In the genomic region with DNA sequence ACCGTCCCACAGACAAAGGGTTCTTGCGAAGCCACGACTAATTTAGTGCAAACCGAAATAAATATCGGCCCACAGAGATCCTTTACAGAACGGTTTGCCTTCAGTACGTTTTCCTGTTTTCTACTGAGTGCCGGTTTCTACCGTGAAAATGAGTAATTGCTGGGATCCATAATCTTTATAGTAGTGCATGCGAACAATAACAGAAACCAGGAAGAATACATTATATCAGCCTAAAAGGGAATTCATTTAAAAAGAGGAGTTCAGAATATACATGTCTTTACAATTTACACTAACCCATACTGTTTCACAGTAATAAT, we compare ENCODE assay signal across 9 cellular contexts. TPM values are rescaled to one million over a fixed set of nuclear protein-coding genes. Genes with fewer than 3 reads are reported as not detected.
DNase-seq lines count a peak whose midpoint lies in the region; ATAC-seq and TF ChIP-seq lines count a peak whose summit lies in the region.
"Had no signal": no experiment of that assay in that cellular context is flagged by ENCODE, and none has a peak within 500 bp of the region (broad histone marks: within the 10 kb centered on the region; RNA-seq: fewer than 3 reads in every experiment).

No MANE protein-coding gene starts in this region.

- no peak for ATAC-seq in lower lobe of right lung
- ATAC-seq in HG02938 (IDR thresholded peaks at IDR 0.05; ENCODE audit: unreplicated experiment) = no peak
- ATAC-seq in Right ventricle myocardium superior (ENCODE audit: poor library complexity) = no peak
- no peak for ATAC-seq in HG02884 (IDR thresholded peaks at IDR 0.05; ENCODE audit: unreplicated experiment)
- ATAC-seq: right cardiac atrium had no signal

- H2BK12ac ChIP-seq in H9 (ENCODE audit: insufficient read length, low read depth, low read length) = no peak overlapping the region

- no peak overlapping the region for H2BK15ac ChIP-seq in H9 (ENCODE audit: low read depth, low read length)

- no peaks in the 10 kb centered on the region for H4K20me1 ChIP-seq in H9 (ENCODE audit: control insufficient read depth, insufficient read depth, insufficient read length)

- TF ChIP-seq CTCF in A673 (conservative IDR thresholded peaks at IDR 0.05; ENCODE audit: low read depth, low read length) (no peak), H9 (conservative IDR thresholded peaks at IDR 0.05) (no peak), brain (conservative IDR thresholded peaks at IDR 0.05) (no peak), lower lobe of right lung (IDR thresholded peaks at IDR 0.05) (no peak)

- POLR2A ChIA-PET in A673 (lab: Charles Lee; ENCODE audit: low non-redundant PET) = no interaction called here

- DNase-seq in A673 (ENCODE audit: low spot score) (no peak), H9 (no peak), lower lobe of right lung (no peak), Right ventricle myocardium superior (no peak), NCI-H1105 (lab: John Stamatoyannopoulos, UW) (no peak)

- no peak overlapping the region for H2AK5ac ChIP-seq in H9 (ENCODE audit: insufficient read length, low read length)

- H3K56ac ChIP-seq in H9 (ENCODE audit: insufficient read length, low read depth, low read length) = no peak overlapping the region

- H2BK5ac ChIP-seq in H9 (ENCODE audit: insufficient read length, low read length) = no peak overlapping the region

- no peak overlapping the region for H4K91ac ChIP-seq in H9 (ENCODE audit: insufficient read length, low read depth, low read length)

- H3T11ph ChIP-seq in H9 (ENCODE audit: low read length) = no peak overlapping the region

- peak overlapping the region; percentile 83 for H3K9ac ChIP-seq in H9 (ENCODE audit: extremely low read depth, insufficient read length, low read length)

- H4K8ac ChIP-seq in H9 (replicated peaks; ENCODE audit: insufficient read length, low read depth, low read length) = no peak overlapping the region

- no peaks in the 10 kb centered on the region for H3K79me2 ChIP-seq in H9 (ENCODE audit: insufficient read depth, low read length)

- peak overlapping the region; percentile 84 for H3K27ac ChIP-seq in A673 (ENCODE audit: low read depth, low read length, poor library complexity, severe bottlenecking)
- H3K27ac ChIP-seq in H9 (ENCODE audit: insufficient read length, low read depth, low read length) = peak overlapping the region; percentile 66
- H3K27ac ChIP-seq in lower lobe of right lung = no peak overlapping the region

- CTCF ChIA-PET in A673 (lab: Charles Lee) = interaction anchor here (0.8 to 1.3 kb wide), 2 partner anchors 19 to 35 kb away, joined by 3 read pairs; no protein-coding TSS in a partner anchor

- H3K4me3 Mint-ChIP-seq in H9 (peak overlapping the region; percentile 81 to 95), brain (peak overlapping the region; percentile 91 to 98 (median 93))

- no peak overlapping the region for H4K5ac ChIP-seq in H9 (ENCODE audit: insufficient read length, low read depth, low read length)

- H3K79me1 ChIP-seq in H9 (ENCODE audit: insufficient read depth, low read depth, low read length, poor library complexity, severe bottlenecking) = no peaks in the 10 kb centered on the region

- H3K4me1 Mint-ChIP-seq in H9 = peaks cover 31 to 34% of the 10 kb centered on the region in 2 experiments
- H3K4me1 Mint-ChIP-seq in brain = peaks cover 47% of the 10 kb centered on the region

- H3K9me3 Mint-ChIP-seq in H9 = no peaks in the 10 kb centered on the region; a peak in 1 of 5 replicates
- H3K9me3 Mint-ChIP-seq in brain = peaks cover 0 to 9% (median 0%) of the 10 kb centered on the region in 5 experiments

- TSS peak; percentile 88 for BruUV-seq in A673 (replicated peaks; lab: Mats Ljungman, UMichigan)

- WGBS in H9 (ENCODE audit: extremely low coverage, insufficient read length, low lambda C conversion rate) = no CpG with 5 or more reads among the region's 10 CpGs

- no peak overlapping the region for H3K4ac ChIP-seq in H9 (ENCODE audit: low read depth, low read length)

- H3K27ac Mint-ChIP-seq in H9 (peak overlapping the region; percentile 87 to 96 (median 94)), brain (peak overlapping the region; percentile 100)

- peak overlapping the region; percentile 98 for H3K4me2 ChIP-seq in H9 (ENCODE audit: insufficient read depth, insufficient read length, low read length)

- H3K36me3 Mint-ChIP-seq in H9 (ENCODE audit: insufficient read depth in 1 of 3, low read depth in 3 of 3) = peaks cover 0 to under 1% (median under 1%) of the 10 kb centered on the region in 3 experiments; a peak in 3 of 7 replicates
- peaks cover under 1% of the 10 kb centered on the region for H3K36me3 Mint-ChIP-seq in brain

- H3K9me3 ChIP-seq in A673 (ENCODE audit: low read depth, low read length, poor library complexity, severe bottlenecking) (no peaks in the 10 kb centered on the region), H9 (ENCODE audit: control insufficient read depth, low read depth, low read length) (no peaks in the 10 kb centered on the region), lower lobe of right lung (no peaks in the 10 kb centered on the region)

- H3K27me3 Mint-ChIP-seq in H9 (ENCODE audit: low read depth) (peaks cover 25% of the 10 kb centered on the region), brain (peaks cover 34% of the 10 kb centered on the region)

- H3K4me3 ChIP-seq in A673 (ENCODE audit: low read depth, low read length, poor library complexity, severe bottlenecking) = peak overlapping the region; percentile 73
- H3K4me3 ChIP-seq in lower lobe of right lung = peak overlapping the region; percentile 34

- H3K23me2 ChIP-seq in H9 (ENCODE audit: insufficient read length, low read depth, low read length, poor library complexity, severe bottlenecking) = peaks cover 34% of the 10 kb centered on the region

- peaks cover 20% of the 10 kb centered on the region for H3K4me1 ChIP-seq in A673 (ENCODE audit: insufficient read depth, low read length, poor library complexity, severe bottlenecking)
- no peaks in the 10 kb centered on the region for H3K4me1 ChIP-seq in H9 (ENCODE audit: insufficient read depth, low read length)
- peaks cover 3% of the 10 kb centered on the region for H3K4me1 ChIP-seq in lower lobe of right lung

- intact Hi-C loops in A673 (cut with micrococcal nuclease; ENCODE audit: unreplicated experiment) = no loop called here
- intact Hi-C loops in lower lobe of right lung (cut with DNase I) = no loop called here
- intact Hi-C loops in Right ventricle myocardium superior (cut with DNase I) = no loop called here

- H3K27me3 ChIP-seq in A673 (replicated peaks; ENCODE audit: insufficient read depth, low read depth, low read length, poor library complexity) (no peaks in the 10 kb centered on the region), H9 (ENCODE audit: insufficient read depth, low read length) (no peaks in the 10 kb centered on the region), lower lobe of right lung (ENCODE audit: low read depth) (peaks cover 43% of the 10 kb centered on the region)

- no peak overlapping the region for H3K23ac ChIP-seq in H9 (ENCODE audit: insufficient read length, low read depth, low read length)

- no peaks in the 10 kb centered on the region for H3K36me3 ChIP-seq in A673 (ENCODE audit: insufficient read depth, low read length, poor library complexity, severe bottlenecking)
- no peaks in the 10 kb centered on the region for H3K36me3 ChIP-seq in lower lobe of right lung

- peak overlapping the region; percentile 74; the same call in 1 of the 2 replicates for H3K14ac ChIP-seq in H9 (ENCODE audit: insufficient read depth, low read length)

- H2BK20ac ChIP-seq in H9 (ENCODE audit: low read depth, low read length, poor library complexity, severe bottlenecking) = no peak overlapping the region

- H2AFZ ChIP-seq in H9 (ENCODE audit: low read length) = peak overlapping the region; percentile 34

- H2BK120ac ChIP-seq in H9 (ENCODE audit: low read depth, low read length, poor library complexity, severe bottlenecking) = no peak overlapping the region

- peak overlapping the region; percentile 37 for H3K18ac ChIP-seq in H9 (ENCODE audit: insufficient read length, low read depth, low read length)

RNA-seq across cellular contexts. Expression of a gene that starts 57.5 kb away (rescaled TPM):
- total RNA-seq in A673 (2021) (0.64 and 1.1 TPM in 2 replicates), H9 (2021) (not detected in 2 replicates), lower lobe of right lung (not detected), Right ventricle myocardium superior (not detected)
- polyA plus RNA-seq in brain (ENCODE audit: insufficient read depth, low read depth, low replicate concordance) = not detected
- total RNA-seq: right cardiac atrium had no signal
- polyA plus RNA-seq: right cardiac atrium had no signal
